In genomic region chr5:172383231-172383802, GRCh38 we compare ENCODE assay signal across 10 cellular contexts.
DNase-seq lines count a peak whose midpoint lies in the region; ATAC-seq and TF ChIP-seq lines count a peak whose summit lies in the region.
"Had no signal": no experiment of that assay in that cellular context is flagged by ENCODE, and none has a peak within 500 bp of the region (broad histone marks: within the 10 kb centered on the region; RNA-seq: fewer than 3 reads in every experiment).

No MANE protein-coding gene starts in this region.

- DNase-seq in DMS153 (lab: John Stamatoyannopoulos, UW) (peak; percentile 84), NCI-H2196 treated with DMSO at 0.1 percent for 48 hours (lab: John Stamatoyannopoulos, UW; ENCODE audit: unreplicated experiment) (peak; percentile 87), T47D (ENCODE audit: low read depth in 1 of 2, low spot score in 1 of 2) (peak; percentile 30 to 79), mesenteric fat pad (ENCODE audit: low spot score) (peak; percentile 49), esophagus squamous epithelium (lab: John Stamatoyannopoulos, UW) (no peak), retina (no peak), C1 segment of cervical spinal cord (lab: John Stamatoyannopoulos, UW) (no peak)
- DNase-seq: activated CD8-positive, alpha-beta T cell treated with anti-CD3 and anti-CD28 coated beads, Interleukin-2, amount 10 ng/mL, durations not matched to agents 7 days and 5 days; NCI-H2081 treated with DMSO at 0.1 percent for 48 hours had no signal

- H3K36me3 Mint-ChIP-seq in activated T-helper 17 cell treated with anti-CD3 and anti-CD28 coated beads, Interleukin-2, amount 50 U/mL, for 72 hours (ENCODE audit: low read depth) = no peaks in the 10 kb centered on the region

- no peak for TF ChIP-seq CTCF in esophagus squamous epithelium (IDR thresholded peaks at IDR 0.05)

- ATAC-seq in activated T-helper 17 cell treated with anti-CD3 and anti-CD28 coated beads, Interleukin-2, amount 50 U/mL, for 72 hours (replicated peaks) = no peak
- ATAC-seq: activated CD8-positive, alpha-beta T cell treated with anti-CD3 and anti-CD28 coated beads, Interleukin-2, amount 10 ng/mL, durations not matched to agents 7 days and 5 days had no signal

- 39 to 48% methylated on average over 5 of the region's 6 CpGs for WGBS in esophagus squamous epithelium, 2 donors

- H3K9me3 ChIP-seq in esophagus squamous epithelium = no peaks in the 10 kb centered on the region

- no peak overlapping the region for H3K4me3 ChIP-seq in esophagus squamous epithelium

- in situ Hi-C loops in T47D (cut with HindIII; ENCODE audit: low pct_unique_long_range_greater_than_20kb, low sequenced_read_pairs) = no loop called here

- TF ChIP-seq POLR2A in esophagus squamous epithelium (IDR thresholded peaks at IDR 0.05) = no peak

- H3K36me3 ChIP-seq in esophagus squamous epithelium = peaks cover 0 to 57% (median 0%) of the 10 kb centered on the region in 3 donors

- no peaks in the 10 kb centered on the region for H3K27me3 ChIP-seq in esophagus squamous epithelium

- H3K27ac Mint-ChIP-seq in activated T-helper 17 cell treated with anti-CD3 and anti-CD28 coated beads, Interleukin-2, amount 50 U/mL, for 72 hours = no peak overlapping the region
- H3K27ac Mint-ChIP-seq: activated CD8-positive, alpha-beta T cell treated with anti-CD3 and anti-CD28 coated beads, Interleukin-2, amount 10 ng/mL, durations not matched to agents 7 days and 5 days had no signal

- H3K27ac ChIP-seq in esophagus squamous epithelium = peak overlapping the region in 1 of 4 donors; percentile 17

- H3K4me1 ChIP-seq in esophagus squamous epithelium = peaks cover 0 to 28% (median 9%) of the 10 kb centered on the region in 3 donors

- H3K27me3 Mint-ChIP-seq in activated T-helper 17 cell treated with anti-CD3 and anti-CD28 coated beads, Interleukin-2, amount 50 U/mL, for 72 hours = peaks cover 5% of the 10 kb centered on the region

- H3K9me3 Mint-ChIP-seq in activated T-helper 17 cell treated with anti-CD3 and anti-CD28 coated beads, Interleukin-2, amount 50 U/mL, for 72 hours = no peaks in the 10 kb centered on the region

- intact Hi-C loops in esophagus squamous epithelium (cut with DNase I) = no loop called here

- H3K4me1 Mint-ChIP-seq in activated T-helper 17 cell treated with anti-CD3 and anti-CD28 coated beads, Interleukin-2, amount 50 U/mL, for 72 hours = no peaks in the 10 kb centered on the region

- no peak overlapping the region for H3K4me3 Mint-ChIP-seq in activated T-helper 17 cell treated with anti-CD3 and anti-CD28 coated beads, Interleukin-2, amount 50 U/mL, for 72 hours
- H3K4me3 Mint-ChIP-seq: activated CD8-positive, alpha-beta T cell treated with anti-CD3 and anti-CD28 coated beads, Interleukin-2, amount 10 ng/mL, durations not matched to agents 7 days and 5 days had no signal

Comparison
In these comparisons a context has a peak if more than half of its experiments do, and no peak if none do; other contexts are left out.
1. DNase-seq: peak in DMS153 (single experiment), NCI-H2196 treated with DMSO at 0.1 percent for 48 hours (single experiment), T47D (2 of 2) and mesenteric fat pad (single experiment); none in esophagus squamous epithelium (single experiment), retina (single experiment) and C1 segment of cervical spinal cord (0 of 14).